ENCODE assay signal across 8 cellular contexts in the genomic region with DNA sequence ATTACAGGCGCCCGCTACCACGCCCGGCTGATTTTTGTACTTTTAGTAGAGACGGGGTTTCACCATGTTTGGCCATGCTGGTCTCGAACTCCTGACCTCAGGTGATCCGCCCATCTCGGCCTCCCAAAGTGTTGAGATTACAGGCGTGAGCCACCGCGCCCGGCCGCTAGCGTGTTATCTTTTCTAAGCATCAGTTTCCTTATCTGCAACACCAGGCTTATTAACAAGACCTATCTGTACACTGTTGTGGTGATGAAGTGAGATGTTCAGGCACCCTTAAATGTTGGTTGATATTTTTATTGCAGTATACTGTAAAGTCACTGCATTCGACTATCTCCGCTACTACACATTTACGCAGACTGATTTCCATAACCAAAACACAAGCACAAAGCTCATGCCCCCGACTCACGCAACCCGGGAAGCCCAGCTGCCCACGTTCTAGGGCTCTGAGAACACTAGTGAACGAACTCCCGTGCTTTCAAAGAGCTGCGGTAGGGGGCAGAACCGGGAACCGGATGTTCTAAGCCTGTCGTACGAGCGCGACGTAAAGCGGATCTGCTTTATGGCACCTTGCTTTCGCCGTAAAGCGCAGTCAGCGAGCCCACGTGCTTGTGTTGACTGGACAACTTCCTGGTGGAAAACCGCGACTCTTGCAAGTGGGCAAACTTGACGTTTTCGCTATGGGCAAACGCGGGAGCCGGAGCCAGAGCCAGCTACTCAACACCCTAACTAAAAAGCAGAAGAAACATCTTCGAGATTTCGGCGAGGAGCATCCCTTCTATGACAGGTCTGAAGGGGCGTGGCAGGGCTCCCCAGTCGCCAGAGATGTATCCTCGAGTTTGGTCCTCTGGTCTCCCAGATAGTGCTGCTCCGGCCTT. TPM values are rescaled to one million over a fixed set of nuclear protein-coding genes. Genes with fewer than 3 reads are reported as not detected.
DNase-seq lines count a peak whose midpoint lies in the region; ATAC-seq and TF ChIP-seq lines count a peak whose summit lies in the region.

Gene UTP25, plus strand, starts transcription at position 589 of the 878 bp plus-strand sequence. Its CDS starts 92 bp downstream, at position 681.

- TF ChIP-seq POLR2A in heart left ventricle (IDR thresholded peaks at IDR 0.05) (peak in 1 of 2 donors; percentile 62), upper lobe of left lung (IDR thresholded peaks at IDR 0.05) (peak in 2 of 4 donors; percentile 28 to 58)

- peak; percentile 94 for ATAC-seq in HG02798 (IDR thresholded peaks at IDR 0.05; ENCODE audit: poor library complexity, unreplicated experiment)
- ATAC-seq in activated naive CD8-positive, alpha-beta T cell treated with anti-CD3 and anti-CD28 coated beads, Interleukin-2, amount 50 U/mL, for 24 hours, result peak; percentile 87
- ATAC-seq in heart left ventricle, result peak; percentile 81 to 93 (median 89)
- peak; percentile 97 to 98 for ATAC-seq in upper lobe of left lung (ENCODE audit: low FRiP score in 2 of 2)

- peaks cover 5% of the 10 kb centered on the region for H3K27me3 Mint-ChIP-seq in activated naive CD8-positive, alpha-beta T cell treated with anti-CD3 and anti-CD28 coated beads, Interleukin-2, amount 50 U/mL, for 24 hours

- H3K27ac ChIP-seq in heart left ventricle, result peak within 1 kb of the TSS; percentile 0 to 86 (median 66)
- peak within 1 kb of the TSS; percentile 69 to 78 (median 74) for H3K27ac ChIP-seq in upper lobe of left lung

- peak within 1 kb of the TSS; percentile 94 for H3K4me3 Mint-ChIP-seq in activated naive CD8-positive, alpha-beta T cell treated with anti-CD3 and anti-CD28 coated beads, Interleukin-2, amount 50 U/mL, for 24 hours

- H3K27ac Mint-ChIP-seq in activated naive CD8-positive, alpha-beta T cell treated with anti-CD3 and anti-CD28 coated beads, Interleukin-2, amount 50 U/mL, for 24 hours, result peak within 1 kb of the TSS; percentile 97

- H3K36me3 ChIP-seq in heart left ventricle, result peaks cover 0 to 28% (median 23%) of the 10 kb centered on the region in 9 donors
- peaks cover 9 to 18% (median 13%) of the 10 kb centered on the region in 4 donors for H3K36me3 ChIP-seq in upper lobe of left lung

- intact Hi-C loops in heart left ventricle (cut with DNase I), result loop anchor here in 3 of 10 donors (1.0 to 10.0 kb wide), 5 partner anchors 40 to 253 kb away; partner anchors contain the start of gene C1orf74 (in 2 of the 3)

- H3K4me3 ChIP-seq in GM12875 (ENCODE audit: low read depth, low read length) (peak within 1 kb of the TSS; percentile 57), heart left ventricle (peak within 1 kb of the TSS; percentile 64 to 91 (median 80)), upper lobe of left lung (peak within 1 kb of the TSS; percentile 86 to 92 (median 90))

- no peaks in the 10 kb centered on the region for H3K9me3 ChIP-seq in heart left ventricle
- H3K9me3 ChIP-seq in upper lobe of left lung, result no peaks in the 10 kb centered on the region

- peaks cover 0 to 27% (median 8%) of the 10 kb centered on the region in 12 donors for H3K4me1 ChIP-seq in heart left ventricle
- peaks cover 7 to 30% (median 16%) of the 10 kb centered on the region in 4 donors for H3K4me1 ChIP-seq in upper lobe of left lung

- DNase-seq in NCI-H1417 treated with DMSO at 0.1 percent for 48 hours (lab: John Stamatoyannopoulos, UW) (peak; percentile 51), SW480 (ENCODE audit: low spot score) (peak; percentile 96), heart left ventricle (peak; percentile 91 to 95 (median 93)), pons (ENCODE audit: low spot score) (peak; percentile 92), upper lobe of left lung (peak; percentile 78 to 96)
- DNase-seq in activated naive CD8-positive, alpha-beta T cell treated with anti-CD3 and anti-CD28 coated beads, Interleukin-2, amount 50 U/mL, for 24 hours, result peak; percentile 91

- H3K9me3 Mint-ChIP-seq in activated naive CD8-positive, alpha-beta T cell treated with anti-CD3 and anti-CD28 coated beads, Interleukin-2, amount 50 U/mL, for 24 hours, result no peaks in the 10 kb centered on the region

- no peaks in the 10 kb centered on the region for H3K27me3 ChIP-seq in heart left ventricle
- H3K27me3 ChIP-seq in upper lobe of left lung, result no peaks in the 10 kb centered on the region

- 19 to 23% (median 21%) methylated on average over 49 to 51 of the region's 51 CpGs for WGBS in heart left ventricle, 4 donors
- WGBS in upper lobe of left lung, 2 donors, result 20 to 25% methylated on average over 30 to 51 of the region's 51 CpGs

- TF ChIP-seq CTCF in GM12875 (IDR thresholded peaks at IDR 0.05; ENCODE audit: borderline replicate concordance, insufficient read depth, low read depth, low read length) (peak; percentile 72), heart left ventricle (IDR thresholded peaks at IDR 0.05) (peak; percentile 55 to 90 (median 71)), upper lobe of left lung (IDR thresholded peaks at IDR 0.05) (peak; percentile 40 to 89 (median 70))

- TF ChIP-seq EP300 in upper lobe of left lung (IDR thresholded peaks at IDR 0.05), result peak in 1 of 4 donors; percentile 61

- H3K4me1 Mint-ChIP-seq in activated naive CD8-positive, alpha-beta T cell treated with anti-CD3 and anti-CD28 coated beads, Interleukin-2, amount 50 U/mL, for 24 hours, result peaks cover 56% of the 10 kb centered on the region

- H3K36me3 Mint-ChIP-seq in activated naive CD8-positive, alpha-beta T cell treated with anti-CD3 and anti-CD28 coated beads, Interleukin-2, amount 50 U/mL, for 24 hours (ENCODE audit: low read depth), result peaks cover 32% of the 10 kb centered on the region

RNA-seq across cellular contexts. Expression of gene UTP25, which starts in this region (rescaled TPM):
- total RNA-seq in heart left ventricle (1 to 10 TPM; 1.6 to 5.5 (median 3.6) TPM), upper lobe of left lung (1 to 10 TPM; 2.4 to 9.4 (median 7.9) TPM)
- 1 to 10 TPM in 1 of 2 donors, under 1 TPM in 1; 0.76 to 2.9 TPM for polyA plus RNA-seq in heart left ventricle

Comparison
In these comparisons a context has a peak if more than half of its experiments do, and no peak if none do; other contexts are left out.
1. Peak in every context shown above with its lines: DNase-seq, ATAC-seq, H3K4me3 ChIP-seq and H3K27ac ChIP-seq.